Comparison of ENCODE assay signal across 17 cellular contexts in the genomic region with DNA sequence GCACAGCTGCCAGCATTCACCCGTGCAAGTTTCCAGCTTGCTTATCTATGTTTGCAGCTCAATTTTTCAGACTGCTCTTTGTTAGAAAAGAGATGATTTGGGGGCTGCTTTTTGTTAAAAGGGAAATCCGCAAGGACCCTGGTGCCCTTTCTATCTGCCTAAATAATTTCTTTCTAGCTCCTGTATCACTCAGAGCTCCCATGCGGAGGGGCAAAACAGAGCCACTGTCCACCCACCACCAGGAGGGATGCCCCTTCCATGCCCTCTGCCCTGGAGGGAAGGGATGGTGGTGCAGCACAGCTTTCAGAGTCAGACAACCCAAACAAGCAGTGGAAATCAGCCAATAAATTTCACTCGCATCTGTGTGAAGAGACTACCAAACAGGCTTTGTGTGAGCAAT. TPM values are rescaled to one million over a fixed set of nuclear protein-coding genes. Genes with fewer than 3 reads are reported as not detected.
DNase-seq lines count a peak whose midpoint lies in the region; ATAC-seq and TF ChIP-seq lines count a peak whose summit lies in the region.
"Had no signal": no experiment of that assay in that cellular context is flagged by ENCODE, and none has a peak within 500 bp of the region (broad histone marks: within the 10 kb centered on the region; RNA-seq: fewer than 3 reads in every experiment).

No MANE protein-coding gene starts in this region.

- H3K23ac ChIP-seq in H9 (ENCODE audit: insufficient read length, low read depth, low read length) = no peak overlapping the region

- peak; percentile 36 for ATAC-seq in WTC11
- ATAC-seq: GM12878 had no signal

- H3K18ac ChIP-seq in H9 (ENCODE audit: insufficient read length, low read depth, low read length) = no peak overlapping the region

- H3K4me1 Mint-ChIP-seq in H9 = peaks cover 39 to 54% of the 10 kb centered on the region in 2 experiments
- peaks cover 50% of the 10 kb centered on the region for H3K4me1 Mint-ChIP-seq in WTC11
- H3K4me1 Mint-ChIP-seq in immature natural killer cell = no peaks in the 10 kb centered on the region
- H3K4me1 Mint-ChIP-seq: CD14-positive monocyte; CD4-positive, alpha-beta memory T cell had no signal

- H3K4me1 ChIP-seq in H9 (ENCODE audit: insufficient read depth, low read length) (peaks cover 2% of the 10 kb centered on the region; the same call in 1 of the 2 replicates), iPS-18a (ENCODE audit: control insufficient read depth, low read depth, low read length) (peaks cover 10% of the 10 kb centered on the region), colonic mucosa (no peaks in the 10 kb centered on the region)
- H3K4me1 ChIP-seq: BLaER1 had no signal

- H2BK15ac ChIP-seq in H9 (ENCODE audit: low read depth, low read length) = no peak overlapping the region

- TF ChIP-seq CTCF in H9 (conservative IDR thresholded peaks at IDR 0.05) (0 out of 3 replicates have a peak, but pooled peaks have one; percentile 17), WTC11 (IDR thresholded peaks at IDR 0.05) (no peak), colonic mucosa (IDR thresholded peaks at IDR 0.05) (no peak)

- H2BK20ac ChIP-seq in H9 (ENCODE audit: low read depth, low read length, poor library complexity, severe bottlenecking) = no peak overlapping the region

- H3K4me2 ChIP-seq in H9 (ENCODE audit: insufficient read depth, insufficient read length, low read length) = no peak overlapping the region
- H3K4me2 ChIP-seq: BLaER1 had no signal

- WGBS in H9 (ENCODE audit: extremely low coverage, insufficient read length, low lambda C conversion rate) = no CpG with 5 or more reads among the region's 4 CpGs

- H3T11ph ChIP-seq in H9 (ENCODE audit: low read length) = no peak overlapping the region

- DNase-seq in H9 (no peak), WTC11 (ENCODE audit: low spot score) (no peak), immature natural killer cell (no peak), NCI-H2107 treated with DMSO at 0.1 percent for 48 hours (lab: John Stamatoyannopoulos, UW; ENCODE audit: unreplicated experiment) (no peak), colonic mucosa (no peak), DMS153 (lab: John Stamatoyannopoulos, UW) (no peak)
- DNase-seq: 8988T; CD4-positive, alpha-beta memory T cell; DMS79 treated with DMSO at 0.1 percent for 48 hours; GF-D8 had no signal

- H3K9me3 Mint-ChIP-seq in H9 (peaks cover 6 to 7% of the 10 kb centered on the region in 2 experiments), WTC11 (peaks cover 7% of the 10 kb centered on the region), immature natural killer cell (no peaks in the 10 kb centered on the region)
- H3K9me3 Mint-ChIP-seq: CD14-positive monocyte; CD4-positive, alpha-beta memory T cell had no signal

- H4K5ac ChIP-seq in H9 (ENCODE audit: insufficient read length, low read depth, low read length) = no peak overlapping the region

- H3K36me3 Mint-ChIP-seq in H9 (ENCODE audit: insufficient read depth in 1 of 3, low read depth in 3 of 3) (peaks cover 0 to 5% (median 3%) of the 10 kb centered on the region in 3 experiments; a peak in 3 of 7 replicates), WTC11 (peaks cover 11% of the 10 kb centered on the region), immature natural killer cell (no peaks in the 10 kb centered on the region)
- H3K36me3 Mint-ChIP-seq: CD14-positive monocyte; CD4-positive, alpha-beta memory T cell had no signal

- no peak overlapping the region for H3K56ac ChIP-seq in H9 (ENCODE audit: insufficient read length, low read depth, low read length)

- no peak overlapping the region for H2AFZ ChIP-seq in H9 (ENCODE audit: low read length)

- H2BK120ac ChIP-seq in H9 (ENCODE audit: low read depth, low read length, poor library complexity, severe bottlenecking) = no peak overlapping the region

- H3K9me3 ChIP-seq in H9 (ENCODE audit: control insufficient read depth, low read depth, low read length) (no peaks in the 10 kb centered on the region), iPS-18a (ENCODE audit: control insufficient read depth, low read depth, low read length) (no peaks in the 10 kb centered on the region), colonic mucosa (no peaks in the 10 kb centered on the region)
- H3K9me3 ChIP-seq: BLaER1 had no signal

- H3K27me3 ChIP-seq in H9 (ENCODE audit: insufficient read depth, low read length) = no peaks in the 10 kb centered on the region
- no peaks in the 10 kb centered on the region for H3K27me3 ChIP-seq in iPS-18a (ENCODE audit: control insufficient read depth, insufficient read depth, low read length)
- no peaks in the 10 kb centered on the region for H3K27me3 ChIP-seq in colonic mucosa
- H3K27me3 ChIP-seq: BLaER1 had no signal

- POLR2A ChIA-PET in WTC11 (lab: Charles Lee) = no interaction called here

- no peaks in the 10 kb centered on the region for H3K79me1 ChIP-seq in H9 (ENCODE audit: insufficient read depth, low read depth, low read length, poor library complexity, severe bottlenecking)

- no peak overlapping the region for H2AK5ac ChIP-seq in H9 (ENCODE audit: insufficient read length, low read length)

- H3K9ac ChIP-seq in H9 (ENCODE audit: extremely low read depth, insufficient read length, low read length) (no peak overlapping the region), iPS-18a (ENCODE audit: low read length) (peak overlapping the region; percentile 12), colonic mucosa (ENCODE audit: low read depth in 2 of 2, low read length in 2 of 2) (no peak overlapping the region)
- H3K9ac ChIP-seq: BLaER1 had no signal

- H3K4ac ChIP-seq in H9 (ENCODE audit: low read depth, low read length) = no peak overlapping the region

- H3K23me2 ChIP-seq in H9 (ENCODE audit: insufficient read length, low read depth, low read length, poor library complexity, severe bottlenecking) = no peaks in the 10 kb centered on the region

- no peak overlapping the region for H3K4me3 Mint-ChIP-seq in H9
- H3K4me3 Mint-ChIP-seq in WTC11 = 0 out of 2 replicates have a peak overlapping the region, but pooled peaks have one; percentile 13
- no peak overlapping the region for H3K4me3 Mint-ChIP-seq in immature natural killer cell
- H3K4me3 Mint-ChIP-seq: CD14-positive monocyte; CD4-positive, alpha-beta memory T cell had no signal

- CTCF ChIA-PET in WTC11 (lab: Charles Lee) = interaction anchor here (0.6 to 2.6 kb wide), 9 partner anchors 9 to 454 kb away, joined by 3 to 9 read pairs (median 3); no protein-coding TSS in a partner anchor

- H3K14ac ChIP-seq in H9 (ENCODE audit: insufficient read depth, low read length) = no peak overlapping the region

- no peaks in the 10 kb centered on the region for H3K79me2 ChIP-seq in H9 (ENCODE audit: insufficient read depth, low read length)

- H3K27ac Mint-ChIP-seq in H9 (peak overlapping the region; percentile 52 to 89 (median 87); a peak in 4 of 7 replicates), WTC11 (peak overlapping the region; percentile 14; the same call in 1 of the 2 replicates), immature natural killer cell (no peak overlapping the region)
- H3K27ac Mint-ChIP-seq: CD14-positive monocyte; CD4-positive, alpha-beta memory T cell had no signal

- no peak overlapping the region for H2BK12ac ChIP-seq in H9 (ENCODE audit: insufficient read length, low read depth, low read length)

- H3K4me3 ChIP-seq in iPS-18a (ENCODE audit: low read length) = no peak overlapping the region
- no peak overlapping the region for H3K4me3 ChIP-seq in colonic mucosa
- H3K4me3 ChIP-seq: BLaER1, GM12878 had no signal

- H4K20me1 ChIP-seq in H9 (ENCODE audit: control insufficient read depth, insufficient read depth, insufficient read length) = no peaks in the 10 kb centered on the region
- H4K20me1 ChIP-seq: BLaER1 had no signal

- H3K27ac ChIP-seq in H9 (ENCODE audit: insufficient read length, low read depth, low read length) (no peak overlapping the region), iPS-18a (ENCODE audit: low read length) (no peak overlapping the region), colonic mucosa (no peak overlapping the region)
- H3K27ac ChIP-seq: BLaER1 had no signal

- no peak overlapping the region for H4K8ac ChIP-seq in H9 (replicated peaks; ENCODE audit: insufficient read length, low read depth, low read length)

- H3K27me3 Mint-ChIP-seq in H9 (ENCODE audit: low read depth) = peaks cover 1% of the 10 kb centered on the region; the same call in 1 of the 2 replicates
- peaks cover 5% of the 10 kb centered on the region for H3K27me3 Mint-ChIP-seq in WTC11 (ENCODE audit: low read depth)
- H3K27me3 Mint-ChIP-seq in immature natural killer cell (ENCODE audit: low read depth in 3 of 3) = peaks cover 1 to 5% (median 2%) of the 10 kb centered on the region in 3 donors

- H3K36me3 ChIP-seq in iPS-18a (ENCODE audit: control insufficient read depth, low read depth, low read length) (no peaks in the 10 kb centered on the region), colonic mucosa (no peaks in the 10 kb centered on the region)
- H3K36me3 ChIP-seq: BLaER1 had no signal

- no peak overlapping the region for H4K91ac ChIP-seq in H9 (ENCODE audit: insufficient read length, low read depth, low read length)

- intact Hi-C loops in colonic mucosa (cut with DNase I) = no loop called here

- no peak overlapping the region for H2BK5ac ChIP-seq in H9 (ENCODE audit: insufficient read length, low read length)

TF ChIP-seq in WTC11, 78 proteins besides CTCF, POLR2A, EP300 and RAD21:
- TF ChIP-seq SOX15 (CRISPR knock-in tag; IDR thresholded peaks at IDR 0.05) (no peak), IRF1 (CRISPR knock-in tag; IDR thresholded peaks at IDR 0.05) (no peak), GABPB1 (CRISPR knock-in tag; IDR thresholded peaks at IDR 0.05) (no peak), ZNF263 (CRISPR knock-in tag; IDR thresholded peaks at IDR 0.05; ENCODE audit: low read depth) (no peak), ZNF671 (CRISPR knock-in tag; IDR thresholded peaks at IDR 0.05) (no peak)

RNA-seq across cellular contexts. Expression of gene SLC5A9, which starts 13.9 kb away (rescaled TPM):
- total RNA-seq in H9 (2021) = 0.22 TPM in 1 of 2 replicates, not detected in the other
- total RNA-seq in WTC11 (2021) = 0.22 to 0.64 TPM (median 0.27 TPM) in 3 replicates
- polyA plus RNA-seq in immature natural killer cell = not detected
- 1 to 10 TPM; 1.4 to 3.2 TPM for total RNA-seq in colonic mucosa
- total RNA-seq: A673; CD4-positive, alpha-beta memory T cell; GM12878; H4 had no signal
- polyA plus RNA-seq: AG04450; CD4-positive, alpha-beta memory T cell had no signal

Comparison
In these comparisons a context has a peak if more than half of its experiments do, and no peak if none do; other contexts are left out.
1. H3K27ac Mint-ChIP-seq: peak in H9 (3 of 3) and WTC11 (single experiment); none in immature natural killer cell (0 of 6).